20 cellular contexts compared by ENCODE assay signal in the genomic region with DNA sequence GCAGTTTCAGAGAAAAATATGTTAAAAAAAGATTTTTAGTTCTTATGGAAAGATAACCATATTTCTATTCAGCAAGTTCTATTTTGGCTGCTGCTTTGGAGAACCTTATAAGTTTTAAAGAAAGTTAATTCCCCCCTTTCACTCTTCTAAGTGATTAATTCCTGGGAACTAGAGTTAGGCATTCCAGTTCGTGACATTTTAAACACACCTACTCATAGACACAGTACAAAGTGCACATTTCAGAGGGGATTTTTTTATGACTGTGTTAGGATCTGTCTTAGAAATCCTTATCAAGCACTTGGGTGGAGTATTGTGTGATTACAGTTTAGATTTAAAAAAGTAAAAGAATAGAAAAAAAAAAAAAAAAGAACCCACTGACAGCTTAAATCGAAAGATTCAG. TPM values are rescaled to one million over a fixed set of nuclear protein-coding genes. Genes with fewer than 3 reads are reported as not detected.
DNase-seq lines count a peak whose midpoint lies in the region; ATAC-seq, FAIRE-seq and TF ChIP-seq lines count a peak whose summit lies in the region.
"Had no signal": no experiment of that assay in that cellular context is flagged by ENCODE, and none has a peak within 500 bp of the region (broad histone marks: within the 10 kb centered on the region; RNA-seq: fewer than 3 reads in every experiment).

No MANE protein-coding gene starts in this region.

- FAIRE-seq in HTR-8/SVneo (lab: Jason Lieb, UNC) = no peak
- FAIRE-seq: bronchial epithelial cell, H1, pancreas had no signal

- H3K27ac Mint-ChIP-seq in chondrocyte (ENCODE audit: unreplicated experiment) = peak overlapping the region; percentile 81
- H3K27ac Mint-ChIP-seq: activated naive CD4-positive, alpha-beta T cell treated with anti-CD3 and anti-CD28 coated beads, Interleukin-2, amount 50 U/mL, for 72 hours; activated T-cell treated with anti-CD3 and anti-CD28 coated beads, Interleukin-2, amount 50 U/mL, for 72 hours; IgD-negative memory B cell had no signal

- H3K27ac ChIP-seq in mesodermal cell (ENCODE audit: low read depth, low read length, severe bottlenecking) = peak overlapping the region; percentile 87
- peak overlapping the region; percentile 17 for H3K27ac ChIP-seq in upper lobe of right lung
- H3K27ac ChIP-seq: pancreas had no signal

- peak; percentile 28 for DNase-seq in M059J (ENCODE audit: low read depth)
- no peak for DNase-seq in chondrocyte (ENCODE audit: low spot score)
- no peak for DNase-seq in upper lobe of right lung
- no peak for DNase-seq in HTR-8/SVneo (ENCODE audit: insufficient read length, low spot score)
- no peak for DNase-seq in NCI-H774 (lab: John Stamatoyannopoulos, UW)
- no peak for DNase-seq in NCI-H82 treated with DMSO at 0.1 percent for 48 hours (lab: John Stamatoyannopoulos, UW; ENCODE audit: unreplicated experiment)
- DNase-seq: activated T-cell treated with anti-CD3 and anti-CD28 coated beads, Interleukin-2, amount 50 U/mL, for 72 hours; Calu3; left ventricle myocardium superior; NCI-H146; pancreas; stimulated activated CD4-positive, alpha-beta T cell treated with anti-CD3 and anti-CD28 coated beads, Interleukin-1b, Interleukin-23, amount 100 ng/mL, for 48 hours; stimulated activated naive CD4-positive, alpha-beta T cell; tibial artery had no signal

- H3K27me3 Mint-ChIP-seq in chondrocyte (ENCODE audit: low read depth) = no peaks in the 10 kb centered on the region

- H3K4me1 ChIP-seq in mesodermal cell (ENCODE audit: control insufficient read depth, insufficient read depth, low read length, poor library complexity, severe bottlenecking) = no peaks in the 10 kb centered on the region
- no peaks in the 10 kb centered on the region for H3K4me1 ChIP-seq in upper lobe of right lung
- H3K4me1 ChIP-seq: pancreas had no signal

- H3K36me3 Mint-ChIP-seq in chondrocyte (ENCODE audit: low read depth) = peaks cover under 1% of the 10 kb centered on the region
- H3K36me3 Mint-ChIP-seq: IgD-negative memory B cell had no signal

- peak overlapping the region; percentile 57 for H3K4me3 ChIP-seq in mesodermal cell (ENCODE audit: extremely low read depth, insufficient read depth, low read length, poor library complexity, severe bottlenecking)
- no peak overlapping the region for H3K4me3 ChIP-seq in upper lobe of right lung
- H3K4me3 ChIP-seq: pancreas, tibial artery had no signal

- H3K36me3 ChIP-seq in mesodermal cell (ENCODE audit: control insufficient read depth, insufficient read depth, low read length) (peaks cover 9% of the 10 kb centered on the region), upper lobe of right lung (no peaks in the 10 kb centered on the region)
- H3K36me3 ChIP-seq: pancreas, tibial artery had no signal

- intact Hi-C loops in upper lobe of right lung (cut with DNase I) = no loop called here

- peaks cover 3% of the 10 kb centered on the region for H3K9me3 Mint-ChIP-seq in chondrocyte (ENCODE audit: low read depth)
- H3K9me3 Mint-ChIP-seq: activated naive CD4-positive, alpha-beta T cell treated with anti-CD3 and anti-CD28 coated beads, Interleukin-2, amount 50 U/mL, for 72 hours had no signal

- peaks cover 44% of the 10 kb centered on the region for H3K27me3 ChIP-seq in upper lobe of right lung
- H3K27me3 ChIP-seq: tibial artery had no signal

- WGBS in mesodermal cell (ENCODE audit: insufficient coverage in 2 of 2), 2 experiments = no CpG with 5 or more reads among the region's 2 CpGs

- peaks cover 27% of the 10 kb centered on the region for H3K4me1 Mint-ChIP-seq in chondrocyte (ENCODE audit: low read depth)
- H3K4me1 Mint-ChIP-seq: IgD-negative memory B cell had no signal

- TF ChIP-seq CTCF in chondrocyte (IDR thresholded peaks at IDR 0.05) = no peak
- no peak for TF ChIP-seq CTCF in upper lobe of right lung (IDR thresholded peaks at IDR 0.05)

- no peaks in the 10 kb centered on the region for H3K9me3 ChIP-seq in mesodermal cell (ENCODE audit: control insufficient read depth, low read length)
- H3K9me3 ChIP-seq in upper lobe of right lung = no peaks in the 10 kb centered on the region
- H3K9me3 ChIP-seq: pancreas, tibial artery had no signal

- no peak for ATAC-seq in upper lobe of right lung
- ATAC-seq: activated naive CD4-positive, alpha-beta T cell treated with anti-CD3 and anti-CD28 coated beads, Interleukin-2, amount 50 U/mL, for 72 hours; activated T-cell treated with anti-CD3 and anti-CD28 coated beads, Interleukin-2, amount 50 U/mL, for 72 hours; left ventricle myocardium superior; pancreas had no signal

- H3K4me3 Mint-ChIP-seq in chondrocyte (ENCODE audit: unreplicated experiment) = peak overlapping the region; percentile 52
- H3K4me3 Mint-ChIP-seq: activated T-cell treated with anti-CD3 and anti-CD28 coated beads, Interleukin-2, amount 50 U/mL, for 72 hours; IgD-negative memory B cell had no signal

RNA-seq across cellular contexts. Expression of gene CDH11, which starts 3.5 kb away (rescaled TPM):
- 90.8 and 139 TPM in 2 replicates for total RNA-seq in M059J (2014; rRNA removed; shearing (Covaris generic))
- total RNA-seq in chondrocyte = 936 to 1,062 TPM (median 970 TPM) in 3 replicates
- polyA plus RNA-seq in mesodermal cell (2013, experiment 1 of 2) = 488 TPM
- 420 TPM for polyA plus RNA-seq in mesodermal cell (2013, experiment 2 of 2)
- total RNA-seq in upper lobe of right lung = 176 TPM
- total RNA-seq: activated CD8-positive, alpha-beta memory T cell treated with anti-CD3 and anti-CD28 coated beads for 36 hours; activated naive CD4-positive, alpha-beta T cell treated with anti-CD3 and anti-CD28 coated beads, Interleukin-2, amount 50 U/mL, for 72 hours; activated T-cell treated with anti-CD3 and anti-CD28 coated beads, Interleukin-2, amount 50 U/mL, for 72 hours; Calu3 had no signal
- polyA plus RNA-seq: IgD-negative memory B cell had no signal
